ENCODE assay signal across 8 cellular contexts in the genomic region with DNA sequence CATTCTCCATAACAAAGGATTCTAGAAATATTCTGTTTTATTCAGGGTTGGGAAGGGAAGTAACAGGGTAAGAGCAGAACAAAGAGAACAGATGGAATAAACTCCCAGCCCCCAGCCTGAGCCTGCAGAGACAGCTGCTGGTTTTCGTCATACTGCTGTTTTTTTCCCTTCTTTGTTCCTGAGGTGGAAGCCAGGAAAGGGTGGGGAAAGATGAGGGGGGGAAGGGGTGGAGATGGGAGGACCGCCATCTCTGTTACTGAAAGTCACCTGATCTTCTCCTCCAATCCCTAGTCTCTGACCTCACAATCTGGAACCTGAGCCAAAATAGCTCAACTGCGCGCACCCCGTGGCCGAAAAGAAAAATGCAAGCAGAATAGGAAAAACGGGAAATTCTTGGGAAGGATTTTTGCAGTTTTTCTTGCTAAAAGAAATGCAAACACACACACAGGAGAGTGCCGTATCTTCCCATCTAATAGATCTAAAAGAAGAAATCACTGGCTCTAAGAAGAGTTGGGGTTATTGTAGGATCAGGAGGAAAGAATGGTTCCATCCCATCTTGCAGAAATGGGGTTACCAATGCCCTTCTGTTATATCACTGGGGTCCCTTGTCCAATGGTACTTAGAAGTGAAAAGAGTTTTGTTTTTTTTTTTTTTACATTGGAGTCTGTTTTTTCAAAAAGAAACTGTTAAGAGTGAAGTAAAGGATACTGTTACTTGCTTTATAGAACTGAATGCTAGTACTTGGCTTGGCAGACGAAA. TPM values are rescaled to one million over a fixed set of nuclear protein-coding genes. Genes with fewer than 3 reads are reported as not detected.
DNase-seq lines count a peak whose midpoint lies in the region; ATAC-seq and TF ChIP-seq lines count a peak whose summit lies in the region.

No MANE protein-coding gene starts in this region.

- CTCF ChIA-PET in Calu3 (lab: Charles Lee): interaction anchor here (0.6 to 1.6 kb wide), 15 partner anchors 36 to 842 kb away, joined by 3 to 26 read pairs (median 4); partner anchors contain the start of genes DIAPH1, PCDHB12, PCDHB14 and PCDHB9

- H3K9me3 Mint-ChIP-seq in Calu3 (ENCODE audit: low read depth, unreplicated experiment): no peaks in the 10 kb centered on the region

- no peak overlapping the region for H3K4me3 ChIP-seq in MG63
- H3K4me3 ChIP-seq in fibroblast of the aortic adventitia (ENCODE audit: low read depth, low read length): peak overlapping the region; percentile 25
- H3K4me3 ChIP-seq in muscle layer of duodenum (ENCODE audit: low read depth in 1 of 2, low read length in 2 of 2): peak overlapping the region; percentile 24 to 46

- H3K27ac ChIP-seq in muscle layer of duodenum (ENCODE audit: low read length): peak overlapping the region; percentile 94

- intact Hi-C loops in Calu3 (cut with micrococcal nuclease; ENCODE audit: unreplicated experiment): loop anchor here (1.0 to 10.0 kb wide), 3 partner anchors 37 to 846 kb away; partner anchors contain the start of gene PCDHGB3

- H3K36me3 Mint-ChIP-seq in Calu3 (ENCODE audit: insufficient read depth, unreplicated experiment): peaks cover 51% of the 10 kb centered on the region
- H3K36me3 Mint-ChIP-seq in T-helper 17 cell (ENCODE audit: low read depth): peaks cover 5% of the 10 kb centered on the region

- H3K4me1 Mint-ChIP-seq in Calu3 (ENCODE audit: low read depth, unreplicated experiment) (peaks cover 48% of the 10 kb centered on the region), T-helper 17 cell (peaks cover 47% of the 10 kb centered on the region)

- H3K4me1 ChIP-seq in muscle layer of duodenum (ENCODE audit: control insufficient read depth in 1 of 2, insufficient read depth in 2 of 2, low read length in 2 of 2): peaks cover 0 to 13% of the 10 kb centered on the region in 2 donors

- peak overlapping the region; percentile 98 for H3K27ac Mint-ChIP-seq in Calu3 (ENCODE audit: unreplicated experiment)
- peak overlapping the region; percentile 96 for H3K27ac Mint-ChIP-seq in T-helper 17 cell

- ATAC-seq in T-helper 17 cell: no peak
- no peak for ATAC-seq in HG02763 (IDR thresholded peaks at IDR 0.05; ENCODE audit: unreplicated experiment)

- no TSS peak for BruUV-seq in Calu3 (replicated peaks; lab: Mats Ljungman, UMichigan)

- peak overlapping the region; percentile 51 for H3K4me3 Mint-ChIP-seq in Calu3 (ENCODE audit: low read depth, unreplicated experiment)
- no peak overlapping the region for H3K4me3 Mint-ChIP-seq in T-helper 17 cell

- H3K27me3 Mint-ChIP-seq in Calu3 (ENCODE audit: unreplicated experiment): no peaks in the 10 kb centered on the region
- no peaks in the 10 kb centered on the region for H3K27me3 Mint-ChIP-seq in T-helper 17 cell

- H3K27me3 ChIP-seq in MG63 (no peaks in the 10 kb centered on the region), muscle layer of duodenum (ENCODE audit: low read depth, low read length) (no peaks in the 10 kb centered on the region)

- H3K36me3 ChIP-seq in MG63: peaks cover 58% of the 10 kb centered on the region
- peaks cover 9 to 15% of the 10 kb centered on the region in 2 donors for H3K36me3 ChIP-seq in muscle layer of duodenum (ENCODE audit: control insufficient read depth in 1 of 2, insufficient read depth in 2 of 2, low read length in 2 of 2)

- no peaks in the 10 kb centered on the region for H3K9me3 ChIP-seq in MG63
- no peaks in the 10 kb centered on the region for H3K9me3 ChIP-seq in T-helper 17 cell (ENCODE audit: control insufficient read depth, low read length, poor library complexity, severe bottlenecking)
- H3K9me3 ChIP-seq in muscle layer of duodenum (ENCODE audit: control insufficient read depth in 1 of 2, low read length in 2 of 2): no peaks in the 10 kb centered on the region

- DNase-seq in Calu3 (peak; percentile 81), MG63 (peak; percentile 93), T-helper 17 cell (no peak), fibroblast of the aortic adventitia (ENCODE audit: low read depth) (peak; percentile 99), COLO668 (lab: John Stamatoyannopoulos, UW; ENCODE audit: unreplicated experiment) (no peak), T-helper 2 cell (no peak)

- TF ChIP-seq CTCF in Calu3 (IDR thresholded peaks at IDR 0.05; ENCODE audit: unreplicated experiment): peak; percentile 88
- peak; percentile 88 for TF ChIP-seq CTCF in fibroblast of the aortic adventitia (IDR thresholded peaks at IDR 0.05; ENCODE audit: insufficient read depth, low read length)

RNA-seq across cellular contexts. Expression of gene DIAPH1, which starts 57.9 kb away (rescaled TPM):
- 176 and 219 TPM in 2 replicates for total RNA-seq in Calu3 (2022)
- 28.4 and 43.9 TPM in 2 replicates for total RNA-seq in MG63 (2014; rRNA removed; shearing (Covaris generic); ENCODE audit: low replicate concordance)
- 100 to 1,000 TPM; 256 to 327 TPM for total RNA-seq in T-helper 17 cell
- 16.3 and 22.1 TPM in 2 replicates for total RNA-seq in fibroblast of the aortic adventitia (ENCODE audit: low replicate concordance)

Comparison
In these comparisons a context has a peak if more than half of its experiments do, and no peak if none do; other contexts are left out.
1. DNase-seq: peak in Calu3 (single experiment), MG63 (single experiment) and fibroblast of the aortic adventitia (single experiment); none in T-helper 17 cell (0 of 3), COLO668 (single experiment) and T-helper 2 cell (0 of 5).